ENCODE assay signal across 8 cellular contexts in genomic region chrX:63350979-63351616, GRCh38. TPM values are rescaled to one million over a fixed set of nuclear protein-coding genes. Genes with fewer than 3 reads are reported as not detected.
A peak's percentile ranks its signal among the peaks of the same experiment; 100 is the strongest.
DNase-seq lines count a peak whose midpoint lies in the region; TF ChIP-seq lines count a peak whose summit lies in the region.

TSS of gene SPIN4 (minus strand) at chrX:63351332. CDS start at chrX:63350819, 513 bp downstream.

- no peaks in the 10 kb centered on the region for H3K9me2 ChIP-seq in MM.1S (replicated peaks; ENCODE audit: insufficient read depth, low read length)

- H3K9me3 ChIP-seq in HAP-1 = no peaks in the 10 kb centered on the region
- no peaks in the 10 kb centered on the region; the same call in 1 of the 2 replicates for H3K9me3 ChIP-seq in MM.1S (replicated peaks; ENCODE audit: insufficient read depth, low read length)
- H3K9me3 ChIP-seq in SJSA1 (replicated peaks) = no peaks in the 10 kb centered on the region

- H3K4me1 ChIP-seq in HAP-1 (peaks cover 28% of the 10 kb centered on the region), MM.1S (ENCODE audit: low read length) (no peaks in the 10 kb centered on the region), SJSA1 (replicated peaks) (no peaks in the 10 kb centered on the region)

- H3K79me2 ChIP-seq in MM.1S (ENCODE audit: low read length) = 0 out of 2 replicates have a peak, but pooled peaks cover 6% of the 10 kb centered on the region

- peak within 1 kb of the TSS; percentile 67 for H3K4me2 ChIP-seq in MM.1S (ENCODE audit: low read depth, low read length)

- H3K27me3 ChIP-seq in HAP-1 (ENCODE audit: low read depth) (no peaks in the 10 kb centered on the region), MM.1S (replicated peaks; ENCODE audit: insufficient read depth, low read length) (no peaks in the 10 kb centered on the region), SJSA1 (replicated peaks) (no peaks in the 10 kb centered on the region)

- in situ Hi-C loops in HAP-1 (cut with MboI; ENCODE audit: low sequenced_read_pairs) = no loop called here

- H4K20me1 ChIP-seq in MM.1S (ENCODE audit: insufficient read depth, low read length) = no peaks in the 10 kb centered on the region

- no peaks in the 10 kb centered on the region for H3F3A ChIP-seq in MM.1S (ENCODE audit: insufficient read depth, low read length)

- peak within 1 kb of the TSS; percentile 76 for H3K9ac ChIP-seq in MM.1S (ENCODE audit: low read length)

- H3K27ac ChIP-seq in MM.1S (ENCODE audit: low read length) (peak within 1 kb of the TSS; percentile 77; the same call in 1 of the 2 replicates), SJSA1 (peak within 1 kb of the TSS; percentile 58), temporal lobe (ENCODE audit: low read depth, low read length) (peak within 1 kb of the TSS; percentile 55)

- no peak for TF ChIP-seq CTCF in MM.1S (IDR thresholded peaks at IDR 0.05; ENCODE audit: low read length)

- peak within 1 kb of the TSS; percentile 80 for H2AFZ ChIP-seq in MM.1S (ENCODE audit: low read length)

- DNase-seq in GDM1 (lab: John Stamatoyannopoulos, UW) (peak; percentile 85), HAP-1 (ENCODE audit: low spot score in 2 of 2) (peak; percentile 97 to 98), MM.1S (peak; percentile 86), SJSA1 (ENCODE audit: low read depth in 1 of 2, low spot score in 2 of 2) (peak; percentile 81 to 91), globus pallidus (ENCODE audit: low spot score) (peak; percentile 85), nucleus accumbens (lab: John Stamatoyannopoulos, UW) (peak in 54 of 56 donors; percentile 10 to 87 (median 67))
- peak; percentile 57 for DNase-seq in activated naive CD4-positive, alpha-beta T cell treated with anti-CD3 and anti-CD28 coated beads, Interleukin-2, amount 50 U/mL, for 16 hours

- H3K36me3 ChIP-seq in HAP-1 (replicated peaks) (no peaks in the 10 kb centered on the region), MM.1S (replicated peaks; ENCODE audit: insufficient read depth, low read length) (no peaks in the 10 kb centered on the region), SJSA1 (no peaks in the 10 kb centered on the region)

- H3K4me3 ChIP-seq in HAP-1 = peak within 1 kb of the TSS; percentile 71
- H3K4me3 ChIP-seq in MM.1S (ENCODE audit: low read length) = peak within 1 kb of the TSS; percentile 75
- peak within 1 kb of the TSS; percentile 56 for H3K4me3 ChIP-seq in SJSA1

RNA-seq across cellular contexts. Expression of gene SPIN4, which starts in this region (rescaled TPM):
- 13.3 and 21.7 TPM in 2 replicates for total RNA-seq in SJSA1 (2014; rRNA removed; shearing (Covaris generic))
- 8.9 TPM for total RNA-seq in temporal lobe

Comparison
In these comparisons a context has a peak if more than half of its experiments do, and no peak if none do; other contexts are left out.
1. Peak in every context shown above with its lines: DNase-seq, H3K4me3 ChIP-seq and H3K27ac ChIP-seq.